In genomic region chr4:75715105-75715799, GRCh38 we compare ENCODE assay signal across 14 cellular contexts. TPM values are rescaled to one million over a fixed set of nuclear protein-coding genes. Genes with fewer than 3 reads are reported as not detected.
A peak's percentile ranks its signal among the peaks of the same experiment; 100 is the strongest.
DNase-seq lines count a peak whose midpoint lies in the region; ATAC-seq and TF ChIP-seq lines count a peak whose summit lies in the region.
"Had no signal": no experiment of that assay in that cellular context is flagged by ENCODE, and none has a peak within 500 bp of the region (broad histone marks: within the 10 kb centered on the region; RNA-seq: fewer than 3 reads in every experiment).

No MANE protein-coding gene starts in this region.

- H2BK12ac ChIP-seq in mesenchymal stem cell (ENCODE audit: low read length in 2 of 2) = peak overlapping the region in 1 of 2 experiments; percentile 73

- peaks cover 14% of the 10 kb centered on the region for H3K79me1 ChIP-seq in mesenchymal stem cell (replicated peaks; ENCODE audit: low read length, poor library complexity, severe bottlenecking)

- H4K8ac ChIP-seq in mesenchymal stem cell (ENCODE audit: low read length) = no peak overlapping the region

- POLR2A ChIA-PET in AG04449 (lab: Yijun Ruan, JAX) = interaction anchor here (3.2 kb wide), 1 partner anchor 9 kb away, joined by 18 read pairs; the partner anchor contains the start of gene USO1

- H2BK15ac ChIP-seq in mesenchymal stem cell (ENCODE audit: low read depth, poor library complexity, severe bottlenecking) = no peak overlapping the region

- H2AK5ac ChIP-seq in mesenchymal stem cell (ENCODE audit: low read length, severe bottlenecking) = no peak overlapping the region

- H2BK5ac ChIP-seq in mesenchymal stem cell (ENCODE audit: low read depth, low read length, poor library complexity, severe bottlenecking) = no peak overlapping the region

- H4K20me1 ChIP-seq in mammary epithelial cell (ENCODE audit: insufficient read depth, low read length) = no peaks in the 10 kb centered on the region

- CTCF ChIA-PET in AG04449 (lab: Yijun Ruan, JAX) (interaction anchor here (0.8 to 5.2 kb wide), 2 partner anchors 9 to 132 kb away, joined by 3 to 63 read pairs; partner anchors contain the start of gene USO1), mammary epithelial cell (lab: Charles Lee; ENCODE audit: low non-redundant PET) (no interaction called here)

- H3K18ac ChIP-seq in mesenchymal stem cell (ENCODE audit: low read depth in 1 of 2, low read length in 2 of 2) = peak overlapping the region; percentile 5 to 9

- peaks cover 5% of the 10 kb centered on the region for H3K79me2 ChIP-seq in mammary epithelial cell (ENCODE audit: insufficient read depth, low read length)

- in situ Hi-C loops in mammary epithelial cell (cut with MboI; ENCODE audit: low sequenced_read_pairs in 2 of 2) = no loop called here

- no TSS peak for BruUV-seq in mammary epithelial cell (replicated peaks; lab: Mats Ljungman, UMichigan)

- 8% methylated on average over 4 of the region's 4 CpGs for WGBS in mammary epithelial cell (ENCODE audit: low coverage, missing lambda C conversion rate)
- WGBS in mesenchymal stem cell = 94% methylated on average over 3 of the region's 4 CpGs

- no peak overlapping the region for H2BK120ac ChIP-seq in mesenchymal stem cell (ENCODE audit: low read depth, low read length)

- intact Hi-C loops in mammary epithelial cell (cut with micrococcal nuclease) = no loop called here
- intact Hi-C loops in left lung (cut with DNase I) = no loop called here

- H3K23ac ChIP-seq in mesenchymal stem cell (ENCODE audit: low read length in 2 of 2) = no peak overlapping the region

- H3K27ac ChIP-seq in mammary epithelial cell (ENCODE audit: insufficient read depth, low read depth, low read length) (no peak overlapping the region), mesenchymal stem cell (ENCODE audit: low read length, poor library complexity, severe bottlenecking) (no peak overlapping the region), left lung (peak overlapping the region in 1 of 2 donors; percentile 0)

- H3K4me1 ChIP-seq in mammary epithelial cell (ENCODE audit: insufficient read depth, low read length) = peaks cover 20% of the 10 kb centered on the region
- peaks cover 3% of the 10 kb centered on the region for H3K4me1 ChIP-seq in mesenchymal stem cell (ENCODE audit: control insufficient read depth, insufficient read depth, low read depth, low read length)
- H3K4me1 ChIP-seq in left lung = no peaks in the 10 kb centered on the region
- H3K4me1 ChIP-seq: BE2C had no signal

- H3K36me3 ChIP-seq in mammary epithelial cell (ENCODE audit: insufficient read depth, low read length) = no peaks in the 10 kb centered on the region
- H3K36me3 ChIP-seq in mesenchymal stem cell (ENCODE audit: control insufficient read depth in 1 of 2, insufficient read depth in 2 of 2, low read depth in 1 of 2, low read length in 2 of 2) = peaks cover 0 to 11% of the 10 kb centered on the region in 2 experiments
- no peaks in the 10 kb centered on the region for H3K36me3 ChIP-seq in left lung
- H3K36me3 ChIP-seq: BE2C had no signal

- no peak overlapping the region for H4K91ac ChIP-seq in mesenchymal stem cell (ENCODE audit: low read length)

- H3K27me3 ChIP-seq in mammary epithelial cell (ENCODE audit: insufficient read depth, low read length) (no peaks in the 10 kb centered on the region), mesenchymal stem cell (ENCODE audit: control insufficient read depth in 1 of 2, insufficient read depth in 1 of 2, low read length in 2 of 2) (no peaks in the 10 kb centered on the region), left lung (no peaks in the 10 kb centered on the region)
- H3K27me3 ChIP-seq: BE2C, heart right ventricle had no signal

- no peak overlapping the region for H3K4ac ChIP-seq in mesenchymal stem cell (ENCODE audit: low read depth in 1 of 2, low read length in 2 of 2)

- peak overlapping the region; percentile 59 for H2AFZ ChIP-seq in mammary epithelial cell (ENCODE audit: low read depth, low read length)
- no peak overlapping the region for H2AFZ ChIP-seq in mesenchymal stem cell (ENCODE audit: low read depth, low read length)

- H3K9ac ChIP-seq in mammary epithelial cell (ENCODE audit: insufficient read depth, low read length) (no peak overlapping the region), mesenchymal stem cell (ENCODE audit: low read length) (peak overlapping the region; percentile 76)

- peak overlapping the region; percentile 44 for H3K4me2 ChIP-seq in mammary epithelial cell (ENCODE audit: insufficient read depth, low read depth, low read length)
- no peak overlapping the region for H3K4me2 ChIP-seq in mesenchymal stem cell (ENCODE audit: low read length, poor library complexity, severe bottlenecking)

- H3K4me3 ChIP-seq in AG04449 (ENCODE audit: low read depth, low read length) (peak overlapping the region; percentile 12), mammary epithelial cell (replicated peaks in 1 of 3; ENCODE audit: insufficient read depth in 1 of 3, low read depth in 2 of 3, low read length in 3 of 3) (no peak overlapping the region), mesenchymal stem cell (ENCODE audit: insufficient read depth in 1 of 2, low read depth in 1 of 2, low read length in 2 of 2) (peak overlapping the region in 1 of 2 experiments; percentile 52), left lung (no peak overlapping the region)
- H3K4me3 ChIP-seq: heart right ventricle had no signal

- peak overlapping the region in 1 of 2 experiments; percentile 28 for H3K14ac ChIP-seq in mesenchymal stem cell (ENCODE audit: low read length in 2 of 2)

- no peaks in the 10 kb centered on the region for H3K9me3 ChIP-seq in mammary epithelial cell (replicated peaks; ENCODE audit: insufficient read depth, low read length)
- no peaks in the 10 kb centered on the region for H3K9me3 ChIP-seq in mesenchymal stem cell (ENCODE audit: control insufficient read depth, low read length)
- no peaks in the 10 kb centered on the region for H3K9me3 ChIP-seq in left lung
- H3K9me3 ChIP-seq: BE2C, heart right ventricle had no signal

- no peak for TF ChIP-seq CTCF in AG04449 (IDR thresholded peaks at IDR 0.05; ENCODE audit: insufficient read depth, low read length, missing control alignments)
- no peak for TF ChIP-seq CTCF in mammary epithelial cell (conservative IDR thresholded peaks at IDR 0.05 in 1 of 2, IDR thresholded peaks at IDR 0.05 in 1 of 2; ENCODE audit: extremely low read depth in 1 of 2, insufficient read depth in 1 of 2, low read depth in 1 of 2, low read length in 2 of 2)
- TF ChIP-seq CTCF in left lung (IDR thresholded peaks at IDR 0.05) = no peak

- no peak for DNase-seq in AG04449 (ENCODE audit: low read depth, low spot score)
- no peak for DNase-seq in mammary epithelial cell
- DNase-seq in mesenchymal stem cell = peak; percentile 35
- no peak for DNase-seq in SHP77 (lab: John Stamatoyannopoulos, UW)
- no peak for DNase-seq in left lung
- DNase-seq in NOMO-1 treated with dmso at 0.1 percent for 144 hours (lab: John Stamatoyannopoulos, UW; ENCODE audit: unreplicated experiment) = no peak
- DNase-seq in effector CD8-positive, alpha-beta T cell (lab: John Stamatoyannopoulos, UW) = no peak
- DNase-seq: activated CD4-positive, alpha-beta T cell treated with anti-CD3 and anti-CD28 coated beads for 4 hours; BE2C; heart right ventricle; NCI-H187 treated with DMSO at 0.1 percent for 48 hours; stimulated activated CD4-positive, alpha-beta T cell treated with anti-CD3 and anti-CD28 coated beads, Interleukin-4, amount 100 ng/mL, for 4 hours had no signal

- ATAC-seq in HG02798 (IDR thresholded peaks at IDR 0.05; ENCODE audit: poor library complexity, unreplicated experiment) = peak; percentile 40
- no peak for ATAC-seq in left lung
- ATAC-seq: natural killer cell treated with Interleukin-12 subunit alpha and Interleukin-12 subunit beta and Interleukin-15 and Interleukin-18, amount 100 ng/mL, for 72 hours had no signal

- dilution Hi-C loops in mammary epithelial cell (cut with HindIII; ENCODE audit: low sequenced_read_pairs) = no loop called here

RNA-seq across cellular contexts. Expression of gene USO1, which starts 9.1 kb away (rescaled TPM):
- total RNA-seq in mammary epithelial cell (10 to 100 TPM; 72.9 to 80.9 TPM), left lung (10 to 100 TPM; 64.2 to 72.0 TPM)
- polyA plus RNA-seq in mammary epithelial cell = 36.7 TPM
- 40.5 TPM for polyA minus RNA-seq in mammary epithelial cell
- 68.2 TPM for polyA plus RNA-seq in mesenchymal stem cell (2013, experiment 1 of 2)
- 72.2 TPM for polyA plus RNA-seq in mesenchymal stem cell (2013, experiment 2 of 2)

RNA-seq across cellular contexts. Expression of gene G3BP2, which starts 42.0 kb away (rescaled TPM):
- 100 to 1,000 TPM; 146 to 192 TPM for total RNA-seq in mammary epithelial cell
- polyA plus RNA-seq in mammary epithelial cell = 79.3 TPM
- 199 TPM for polyA minus RNA-seq in mammary epithelial cell
- 99.9 TPM for polyA plus RNA-seq in mesenchymal stem cell (2013, experiment 1 of 2)
- 101 TPM for polyA plus RNA-seq in mesenchymal stem cell (2013, experiment 2 of 2)
- total RNA-seq in left lung = 100 to 1,000 TPM; 105 to 119 TPM
